In genomic region chr15:77895742-77896141, GRCh38 we compare ENCODE assay signal across 22 cellular contexts.
"Had no signal": no experiment of that assay in that cellular context is flagged by ENCODE, and none has a peak within 500 bp of the region (broad histone marks: within the 10 kb centered on the region; RNA-seq: fewer than 3 reads in every experiment).

No MANE protein-coding gene starts in this region.

- H3K9ac ChIP-seq: KMS-11 had no signal

- H3K4me1 ChIP-seq: adrenal gland, Peyer's patch had no signal

- H3K27me3 ChIP-seq: adrenal gland, Peyer's patch had no signal

- H3K4me2 ChIP-seq: KMS-11 had no signal

- H3K9me3 ChIP-seq: adrenal gland, Peyer's patch had no signal

- ATAC-seq: activated CD4-positive, CD25-positive, alpha-beta regulatory T cell treated with anti-CD3 and anti-CD28 coated beads, Interleukin-2, amount 50 U/mL, for 24 hours; activated CD8-positive, alpha-beta T cell treated with anti-CD3 and anti-CD28 coated beads for 36 hours; activated T-cell treated with anti-CD3 and anti-CD28 coated beads, Interleukin-2, amount 50 U/mL, for 72 hours had no signal

- H3K4me3 ChIP-seq: adrenal gland, Peyer's patch had no signal

- H3K36me3 ChIP-seq: adrenal gland, Peyer's patch had no signal

- H3K27ac ChIP-seq: adrenal gland, KMS-11, Peyer's patch, RWPE1 had no signal

- DNase-seq: activated CD4-positive, alpha-beta T cell treated with anti-CD3 and anti-CD28 coated beads for 4 hours; activated CD8-positive, alpha-beta memory T cell treated with anti-CD3 and anti-CD28 coated beads, Interleukin-2, amount 50 U/mL, for 4 hours; activated CD8-positive, alpha-beta T cell treated with anti-CD3 and anti-CD28 coated beads for 36 hours; activated naive CD4-positive, alpha-beta T cell treated with anti-CD3 and anti-CD28 coated beads, Interleukin-2, amount 50 U/mL, for 16 hours; activated naive CD8-positive, alpha-beta T cell treated with anti-CD3 and anti-CD28 coated beads, Interleukin-2, amount 10 ng/mL, durations not matched to agents 7 days and 5 days; activated T-cell treated with anti-CD3 and anti-CD28 coated beads, Interleukin-2, amount 50 U/mL, for 72 hours; anterior cingulate cortex; caudate nucleus; NCI-H1092 treated with DMSO at 0.1 percent for 48 hours; NCI-H1417 treated with DMSO at 0.1 percent for 48 hours; NCI-H1694 treated with DMSO at 0.1 percent for 48 hours; NCI-H2029 treated with DMSO at 0.1 percent for 48 hours; NCI-H345; NCI-H510A; NCI-H69; NK-92 treated with Interleukin-12 subunit alpha and Interleukin-12 subunit beta, amount 100 ng/mL, for 24 hours; Peyer's patch; SHP77 treated with DMSO at 0.1 percent for 48 hours had no signal
